Comparison of ENCODE assay signal across 6 cellular contexts in genomic region chr19:799076-799881, GRCh38. TPM values are rescaled to one million over a fixed set of nuclear protein-coding genes. Genes with fewer than 3 reads are reported as not detected.
A peak's percentile ranks its signal among the peaks of the same experiment; 100 is the strongest.
DNase-seq lines count a peak whose midpoint lies in the region; ATAC-seq and TF ChIP-seq lines count a peak whose summit lies in the region.

No MANE protein-coding gene starts in this region.

- in situ Hi-C loops in astrocyte of the spinal cord (cut with HindIII; ENCODE audit: low sequenced_read_pairs) = no loop called here

- peaks cover 1% of the 10 kb centered on the region for H3K27me3 Mint-ChIP-seq in activated CD4-positive, alpha-beta T cell treated with anti-CD3 and anti-CD28 coated beads, Interleukin-2, amount 10 ng/mL, durations not matched to agents 24 days and 14 days
- H3K27me3 Mint-ChIP-seq in natural killer cell (ENCODE audit: low read depth in 2 of 2) = no peaks in the 10 kb centered on the region

- peaks cover 31% of the 10 kb centered on the region for H3K4me1 Mint-ChIP-seq in activated CD4-positive, alpha-beta T cell treated with anti-CD3 and anti-CD28 coated beads, Interleukin-2, amount 10 ng/mL, durations not matched to agents 24 days and 14 days
- H3K4me1 Mint-ChIP-seq in natural killer cell = peaks cover 57% of the 10 kb centered on the region in 2 donors

- peak; percentile 77 for DNase-seq in activated CD4-positive, alpha-beta T cell treated with anti-CD3 and anti-CD28 coated beads, Interleukin-2, amount 10 ng/mL, durations not matched to agents 24 days and 14 days
- no peak for DNase-seq in activated CD4-positive, alpha-beta T cell treated with anti-CD3 and anti-CD28 coated beads, Interleukin-2, amount 50 U/mL, for 4 hours
- DNase-seq in astrocyte of the spinal cord (ENCODE audit: low read depth, low spot score) (peak; percentile 47), natural killer cell (no peak)

- H3K4me3 Mint-ChIP-seq in activated CD4-positive, alpha-beta T cell treated with anti-CD3 and anti-CD28 coated beads, Interleukin-2, amount 10 ng/mL, durations not matched to agents 24 days and 14 days = peak overlapping the region; percentile 92
- peak overlapping the region; percentile 91 for H3K4me3 Mint-ChIP-seq in natural killer cell

- ATAC-seq in natural killer cell (no peak), GM21515 (IDR thresholded peaks at IDR 0.05; ENCODE audit: unreplicated experiment) (no peak), GM21526 (IDR thresholded peaks at IDR 0.05; ENCODE audit: low FRiP score, unreplicated experiment) (no peak)

- H3K9me3 Mint-ChIP-seq in activated CD4-positive, alpha-beta T cell treated with anti-CD3 and anti-CD28 coated beads, Interleukin-2, amount 10 ng/mL, durations not matched to agents 24 days and 14 days = no peaks in the 10 kb centered on the region
- H3K9me3 Mint-ChIP-seq in natural killer cell = no peaks in the 10 kb centered on the region

- intact Hi-C loops in activated CD4-positive, alpha-beta T cell treated with anti-CD3 and anti-CD28 coated beads, Interleukin-2, amount 10 ng/mL, durations not matched to agents 24 days and 14 days (cut with micrococcal nuclease) = no loop called here
- intact Hi-C loops in natural killer cell (cut with micrococcal nuclease) = loop anchor here (5.0 kb wide), 1 partner anchor 137 kb away; the partner anchor contains the start of gene RNF126

- H3K4me3 ChIP-seq in astrocyte of the spinal cord (ENCODE audit: low read depth, low read length) = peak overlapping the region; percentile 88

- TF ChIP-seq CTCF in astrocyte of the spinal cord (IDR thresholded peaks at IDR 0.05; ENCODE audit: low read depth, low read length) (peak; percentile 32), natural killer cell (IDR thresholded peaks at IDR 0.05) (no peak)

- H3K36me3 Mint-ChIP-seq in activated CD4-positive, alpha-beta T cell treated with anti-CD3 and anti-CD28 coated beads, Interleukin-2, amount 10 ng/mL, durations not matched to agents 24 days and 14 days (ENCODE audit: low read depth) = peaks cover 55% of the 10 kb centered on the region
- H3K36me3 Mint-ChIP-seq in natural killer cell = no peaks in the 10 kb centered on the region

- peak overlapping the region; percentile 85 for H3K27ac Mint-ChIP-seq in activated CD4-positive, alpha-beta T cell treated with anti-CD3 and anti-CD28 coated beads, Interleukin-2, amount 10 ng/mL, durations not matched to agents 24 days and 14 days
- peak overlapping the region; percentile 83 to 88 for H3K27ac Mint-ChIP-seq in natural killer cell

RNA-seq across cellular contexts. Expression of gene PTBP1, which starts 2.0 kb away (rescaled TPM):
- total RNA-seq in activated CD4-positive, alpha-beta T cell treated with anti-CD3 and anti-CD28 coated beads, Interleukin-2, amount 10 ng/mL, durations not matched to agents 24 days and 14 days = 789 and 832 TPM in 2 replicates
- total RNA-seq in natural killer cell = 100 to 1,000 TPM; 302 to 350 (median 345) TPM

RNA-seq across cellular contexts. Expression of gene PLPPR3, which starts 22.5 kb away (rescaled TPM):
- not detected in 2 replicates for total RNA-seq in activated CD4-positive, alpha-beta T cell treated with anti-CD3 and anti-CD28 coated beads, Interleukin-2, amount 10 ng/mL, durations not matched to agents 24 days and 14 days
- total RNA-seq in natural killer cell = not detected

RNA-seq across cellular contexts. Expression of gene AZU1, which starts 28.4 kb away (rescaled TPM):
- total RNA-seq in activated CD4-positive, alpha-beta T cell treated with anti-CD3 and anti-CD28 coated beads, Interleukin-2, amount 10 ng/mL, durations not matched to agents 24 days and 14 days = not detected in 2 replicates
- 1 to 10 TPM in 2 of 3 donors, under 1 TPM in 1; 0.87 to 2.5 (median 1.8) TPM for total RNA-seq in natural killer cell

RNA-seq across cellular contexts. Expression of gene PRTN3, which starts 41.5 kb away (rescaled TPM):
- total RNA-seq in activated CD4-positive, alpha-beta T cell treated with anti-CD3 and anti-CD28 coated beads, Interleukin-2, amount 10 ng/mL, durations not matched to agents 24 days and 14 days = not detected in 2 replicates
- under 1 TPM in 2 of 3 donors, not detected in 1; 0.36 to 0.73 TPM for total RNA-seq in natural killer cell

RNA-seq across cellular contexts. Expression of gene MISP, which starts 48.4 kb away (rescaled TPM):
- not detected in 2 replicates for total RNA-seq in activated CD4-positive, alpha-beta T cell treated with anti-CD3 and anti-CD28 coated beads, Interleukin-2, amount 10 ng/mL, durations not matched to agents 24 days and 14 days
- total RNA-seq in natural killer cell = not detected

Comparison
In these comparisons a context has a peak if more than half of its experiments do, and no peak if none do; other contexts are left out.
1. DNase-seq: peak in activated CD4-positive, alpha-beta T cell treated with anti-CD3 and anti-CD28 coated beads, Interleukin-2, amount 10 ng/mL, durations not matched to agents 24 days and 14 days (single experiment) and astrocyte of the spinal cord (single experiment); none in activated CD4-positive, alpha-beta T cell treated with anti-CD3 and anti-CD28 coated beads, Interleukin-2, amount 50 U/mL, for 4 hours (0 of 2) and natural killer cell (single experiment).